In genomic region chr11:134276396-134277175, GRCh38 we compare ENCODE assay signal across 8 cellular contexts. TPM values are rescaled to one million over a fixed set of nuclear protein-coding genes. Genes with fewer than 3 reads are reported as not detected.
DNase-seq lines count a peak whose midpoint lies in the region; ATAC-seq, FAIRE-seq and TF ChIP-seq lines count a peak whose summit lies in the region.

No MANE protein-coding gene starts in this region.

- no peak overlapping the region for H2AFZ ChIP-seq in fibroblast of lung (ENCODE audit: low read length)

- no peak for FAIRE-seq in A549 (lab: Jason Lieb, UNC)

- no peaks in the 10 kb centered on the region for H3K9me3 ChIP-seq in A549
- H3K9me3 ChIP-seq in fibroblast of lung (ENCODE audit: control insufficient read depth, insufficient read depth, low read depth, low read length) = no peaks in the 10 kb centered on the region
- no peaks in the 10 kb centered on the region for H3K9me3 ChIP-seq in sigmoid colon

- peak overlapping the region; percentile 87 for H3K27ac Mint-ChIP-seq in T-helper 2 cell treated with Interferon-gamma antibody and Interleukin-4, amounts not matched to agents 5 μg/mL and 100 μg/mL, for 36 hours

- peak overlapping the region; percentile 89 for H3K4me3 Mint-ChIP-seq in T-helper 2 cell treated with Interferon-gamma antibody and Interleukin-4, amounts not matched to agents 5 μg/mL and 100 μg/mL, for 36 hours

- DNase-seq in A549 (ENCODE audit: low read depth in 1 of 2, low spot score in 1 of 2) (no peak), fibroblast of lung (ENCODE audit: low read depth in 2 of 2) (no peak), sigmoid colon (no peak), NCI-H1048 (lab: John Stamatoyannopoulos, UW) (no peak), NCI-H187 (lab: John Stamatoyannopoulos, UW) (no peak), AG20443 (ENCODE audit: low spot score) (no peak)
- no peak for DNase-seq in T-helper 2 cell treated with Interferon-gamma antibody and Interleukin-4, amounts not matched to agents 5 μg/mL and 100 μg/mL, for 36 hours (ENCODE audit: low spot score)

- peaks cover 2% of the 10 kb centered on the region for H3K27me3 Mint-ChIP-seq in T-helper 2 cell treated with Interferon-gamma antibody and Interleukin-4, amounts not matched to agents 5 μg/mL and 100 μg/mL, for 36 hours (ENCODE audit: low read depth)

- TF ChIP-seq CTCF in A549 (IDR thresholded peaks at IDR 0.05) (no peak), fibroblast of lung (conservative IDR thresholded peaks at IDR 0.05 in 1 of 2, IDR thresholded peaks at IDR 0.05 in 1 of 2; ENCODE audit: low read depth in 1 of 2, low read length in 2 of 2) (no peak), sigmoid colon (IDR thresholded peaks at IDR 0.05) (peak in 1 of 4 experiments; percentile 6)

- ATAC-seq in A549 (peak; percentile 27 to 35; a peak in 2 of 6 replicates), GM21360 (IDR thresholded peaks at IDR 0.05; ENCODE audit: unreplicated experiment) (peak; percentile 16)

- H3K4me1 ChIP-seq in A549 (peaks cover 3% of the 10 kb centered on the region; the same call in 1 of the 3 replicates), fibroblast of lung (ENCODE audit: control insufficient read depth, extremely low read depth, insufficient read depth, low read length) (no peaks in the 10 kb centered on the region), sigmoid colon (peaks cover 0 to 23% (median 18%) of the 10 kb centered on the region in 4 donors)

- H3K36me3 Mint-ChIP-seq in T-helper 2 cell treated with Interferon-gamma antibody and Interleukin-4, amounts not matched to agents 5 μg/mL and 100 μg/mL, for 36 hours (ENCODE audit: low read depth) = peaks cover 23% of the 10 kb centered on the region

- H3K4me1 Mint-ChIP-seq in T-helper 2 cell treated with Interferon-gamma antibody and Interleukin-4, amounts not matched to agents 5 μg/mL and 100 μg/mL, for 36 hours (ENCODE audit: low read depth) = peaks cover 45% of the 10 kb centered on the region

- peak overlapping the region; percentile 87 for H3K4me2 ChIP-seq in A549
- H3K4me2 ChIP-seq in fibroblast of lung (ENCODE audit: extremely low read depth, insufficient read depth, low read length) = peak overlapping the region; percentile 11

- 11% methylated on average over 7 of the region's 88 CpGs for WGBS in A549 (ENCODE audit: missing lambda C conversion rate)
- WGBS in sigmoid colon, 2 donors = 2 to 4% methylated on average over 88 of the region's 88 CpGs

- TF ChIP-seq RAD21 in A549 (conservative IDR thresholded peaks at IDR 0.05 in 1 of 2, IDR thresholded peaks at IDR 0.05 in 1 of 2) = no peak

- H4K20me1 ChIP-seq in fibroblast of lung (ENCODE audit: control insufficient read depth, extremely low read depth, insufficient read depth, low read length) = no peaks in the 10 kb centered on the region

- peaks cover 7% of the 10 kb centered on the region for H3K9me3 Mint-ChIP-seq in T-helper 2 cell treated with Interferon-gamma antibody and Interleukin-4, amounts not matched to agents 5 μg/mL and 100 μg/mL, for 36 hours

- H3K9ac ChIP-seq in fibroblast of lung (ENCODE audit: insufficient read depth, low read length) = no peak overlapping the region

- CTCF ChIA-PET in A549 (lab: Yijun Ruan, JAX) = interaction anchor here (1.0 to 1.4 kb wide), 2 partner anchors 9 to 15 kb away, joined by 5 read pairs; no protein-coding TSS in a partner anchor

- H3K36me3 ChIP-seq in fibroblast of lung (ENCODE audit: control insufficient read depth, insufficient read depth, low read length) = no peaks in the 10 kb centered on the region
- no peaks in the 10 kb centered on the region for H3K36me3 ChIP-seq in sigmoid colon

- POLR2A ChIA-PET in A549 (lab: Yijun Ruan, JAX) = no interaction called here

- no peak overlapping the region for H3K27ac ChIP-seq in A549
- no peak overlapping the region for H3K27ac ChIP-seq in fibroblast of lung (ENCODE audit: insufficient read depth, low read length)
- H3K27ac ChIP-seq in sigmoid colon = peak overlapping the region in 2 of 4 donors; percentile 13 to 43

- intact Hi-C loops in sigmoid colon (cut with DNase I) = loop anchor here (5.0 kb wide), 1 partner anchor 56 kb away; the partner anchor contains the start of gene GLB1L2

- no peaks in the 10 kb centered on the region for H3K79me2 ChIP-seq in fibroblast of lung (ENCODE audit: control insufficient read depth, insufficient read depth, low read length)

- TF ChIP-seq POLR2A in A549 (IDR thresholded peaks at IDR 0.05; ENCODE audit: low read length) (no peak), sigmoid colon (IDR thresholded peaks at IDR 0.05) (no peak)

- H3K4me3 ChIP-seq in A549 (peak overlapping the region; percentile 45), fibroblast of lung (replicated peaks in 1 of 4; ENCODE audit: control extremely low read depth in 1 of 4, insufficient read depth in 1 of 4, low read depth in 3 of 4, low read length in 4 of 4) (peak overlapping the region in 1 of 4 experiments; percentile 36), sigmoid colon (peak overlapping the region; percentile 5 to 45 (median 38))

- H3K27me3 ChIP-seq in fibroblast of lung (ENCODE audit: control insufficient read depth, insufficient read depth, low read length) = peaks cover 52% of the 10 kb centered on the region
- H3K27me3 ChIP-seq in sigmoid colon = peaks cover 43 to 72% (median 67%) of the 10 kb centered on the region in 3 donors

- TF ChIP-seq EP300 in A549 (IDR thresholded peaks at IDR 0.05) = no peak
- no peak for TF ChIP-seq EP300 in sigmoid colon (IDR thresholded peaks at IDR 0.05)

TF ChIP-seq in A549, 52 proteins besides CTCF, POLR2A, EP300 and RAD21 (continues in another document):
- TF ChIP-seq RFX5 (IDR thresholded peaks at IDR 0.05) (no peak), RNF2 (IDR thresholded peaks at IDR 0.05; ENCODE audit: borderline replicate concordance, low read depth) (no peak), ZFP36 (IDR thresholded peaks at IDR 0.05; ENCODE audit: borderline replicate concordance, partially characterized antibody) (no peak)

RNA-seq across cellular contexts. Expression of gene GLB1L3, which starts 0.4 kb away (rescaled TPM):
- polyA plus RNA-seq in A549 (2011; rRNA removed) = not detected in 2 replicates
- not detected in 2 replicates for polyA plus RNA-seq in A549 (2012; cell fraction: cytosol; rRNA removed)
- polyA plus RNA-seq in A549 (2012; cell fraction: nucleus; rRNA removed) = 0.01 and 0.06 TPM in 2 replicates
- not detected in 3 replicates for polyA plus RNA-seq in A549 (2017; fragmentation: RNase III; extraction: RNeasy Plus Mini Kit Qiagen cat#74134 plus additional on column Dnase treatment)
- not detected in 2 replicates for polyA minus RNA-seq in A549 (2011; rRNA and poly(A)+ RNA removed)
- not detected in 2 replicates for total RNA-seq in fibroblast of lung
- not detected in 2 replicates for polyA plus RNA-seq in fibroblast of lung
- polyA plus RNA-seq in fibroblast of lung (2012) = not detected in 2 replicates
- not detected in 2 replicates for polyA minus RNA-seq in fibroblast of lung (ENCODE audit: low replicate concordance)
- 1 to 10 TPM in 3 of 4 donors, under 1 TPM in 1; 0.82 to 8.9 (median 4.1) TPM for total RNA-seq in sigmoid colon
- under 1 TPM in 1 of 3 donors, not detected in 2; 0.25 TPM for polyA plus RNA-seq in sigmoid colon

RNA-seq across cellular contexts. Expression of gene ACAD8, which starts 23.2 kb away (rescaled TPM):
- polyA plus RNA-seq in A549 (2011; rRNA removed) = 16.8 and 16.9 TPM in 2 replicates
- 11.6 TPM in 2 replicates for polyA plus RNA-seq in A549 (2012; cell fraction: cytosol; rRNA removed)
- 21.7 and 24.7 TPM in 2 replicates for polyA plus RNA-seq in A549 (2012; cell fraction: nucleus; rRNA removed)
- polyA plus RNA-seq in A549 (2017; fragmentation: RNase III; extraction: RNeasy Plus Mini Kit Qiagen cat#74134 plus additional on column Dnase treatment) = 13.5 to 15.9 TPM (median 14.3 TPM) in 3 replicates
- 6.7 and 10.0 TPM in 2 replicates for polyA minus RNA-seq in A549 (2011; rRNA and poly(A)+ RNA removed)
- total RNA-seq in fibroblast of lung = 15.9 and 16.8 TPM in 2 replicates
- 19.6 and 22.1 TPM in 2 replicates for polyA plus RNA-seq in fibroblast of lung
- polyA plus RNA-seq in fibroblast of lung (2012) = 13.5 and 16.3 TPM in 2 replicates
- 16.9 and 17.1 TPM in 2 replicates for polyA minus RNA-seq in fibroblast of lung (ENCODE audit: low replicate concordance)
- total RNA-seq in sigmoid colon = 10 to 100 TPM; 25.5 to 30.1 (median 26.9) TPM
- 10 to 100 TPM; 19.0 to 31.2 (median 28.0) TPM for polyA plus RNA-seq in sigmoid colon

RNA-seq across cellular contexts. Expression of gene THYN1, which starts 23.4 kb away (rescaled TPM):
- polyA plus RNA-seq in A549 (2011; rRNA removed) = 27.9 and 32.7 TPM in 2 replicates
- polyA plus RNA-seq in A549 (2012; cell fraction: cytosol; rRNA removed) = 14.6 and 14.8 TPM in 2 replicates
- 5.8 and 7.7 TPM in 2 replicates for polyA plus RNA-seq in A549 (2012; cell fraction: nucleus; rRNA removed)
- polyA plus RNA-seq in A549 (2017; fragmentation: RNase III; extraction: RNeasy Plus Mini Kit Qiagen cat#74134 plus additional on column Dnase treatment) = 16.9 to 22.6 TPM (median 20.8 TPM) in 3 replicates
- 14.3 and 18.5 TPM in 2 replicates for polyA minus RNA-seq in A549 (2011; rRNA and poly(A)+ RNA removed)
- total RNA-seq in fibroblast of lung = 78.1 and 88.7 TPM in 2 replicates
- polyA plus RNA-seq in fibroblast of lung = 54.9 and 58.7 TPM in 2 replicates
- 40.6 and 45.8 TPM in 2 replicates for polyA plus RNA-seq in fibroblast of lung (2012)
- polyA minus RNA-seq in fibroblast of lung (ENCODE audit: low replicate concordance) = 9.9 and 13.3 TPM in 2 replicates
- total RNA-seq in sigmoid colon = 10 to 100 TPM; 69.9 to 92.2 (median 74.4) TPM
- polyA plus RNA-seq in sigmoid colon = 10 to 100 TPM; 38.1 to 49.2 (median 48.0) TPM

RNA-seq across cellular contexts. Expression of gene VPS26B, which starts 52.1 kb away (rescaled TPM):
- polyA plus RNA-seq in A549 (2011; rRNA removed) (25.7 and 26.3 TPM in 2 replicates), A549 (2017; fragmentation: RNase III; extraction: RNeasy Plus Mini Kit Qiagen cat#74134 plus additional on column Dnase treatment) (18.6 to 20.7 TPM (median 19.2 TPM) in 3 replicates), fibroblast of lung (39.0 and 41.6 TPM in 2 replicates), sigmoid colon (10 to 100 TPM; 22.8 to 26.4 (median 22.9) TPM)
- polyA plus RNA-seq in A549 (2012; cell fraction: cytosol; rRNA removed) = 20.2 and 21.8 TPM in 2 replicates
- 27.0 and 28.5 TPM in 2 replicates for polyA plus RNA-seq in A549 (2012; cell fraction: nucleus; rRNA removed)
- 39.3 and 41.2 TPM in 2 replicates for polyA minus RNA-seq in A549 (2011; rRNA and poly(A)+ RNA removed)
- total RNA-seq in fibroblast of lung (36.7 and 44.3 TPM in 2 replicates), sigmoid colon (10 to 100 TPM; 35.7 to 53.7 (median 37.3) TPM)
- 38.4 and 43.5 TPM in 2 replicates for polyA plus RNA-seq in fibroblast of lung (2012)
- polyA minus RNA-seq in fibroblast of lung (ENCODE audit: low replicate concordance) = 117 TPM in 2 replicates

RNA-seq across cellular contexts. Expression of gene NCAPD3, which starts 52.8 kb away (rescaled TPM):
- polyA plus RNA-seq in A549 (2011; rRNA removed) (35.8 and 36.0 TPM in 2 replicates), A549 (2017; fragmentation: RNase III; extraction: RNeasy Plus Mini Kit Qiagen cat#74134 plus additional on column Dnase treatment) (25.6 to 26.6 TPM (median 26.0 TPM) in 3 replicates), fibroblast of lung (11.4 and 27.7 TPM in 2 replicates), sigmoid colon (10 to 100 TPM in 1 of 3 donors, 1 to 10 TPM in 2; 1.8 to 13.0 (median 3.0) TPM)
- 25.7 and 27.8 TPM in 2 replicates for polyA plus RNA-seq in A549 (2012; cell fraction: cytosol; rRNA removed)
- polyA plus RNA-seq in A549 (2012; cell fraction: nucleus; rRNA removed) = 44.9 and 49.7 TPM in 2 replicates
- polyA minus RNA-seq in A549 (2011; rRNA and poly(A)+ RNA removed) = 46.3 and 49.3 TPM in 2 replicates
- total RNA-seq in fibroblast of lung (5.9 and 7.4 TPM in 2 replicates), sigmoid colon (1 to 10 TPM; 6.4 to 8.9 (median 8.0) TPM)
- 9.3 and 20.3 TPM in 2 replicates for polyA plus RNA-seq in fibroblast of lung (2012)
- polyA minus RNA-seq in fibroblast of lung (ENCODE audit: low replicate concordance) = 14.2 and 26.4 TPM in 2 replicates
